ENCODE assay signal across 22 cellular contexts in genomic region chr2:149342509-149342908, GRCh38. TPM values are rescaled to one million over a fixed set of nuclear protein-coding genes. Genes with fewer than 3 reads are reported as not detected.
DNase-seq lines count a peak whose midpoint lies in the region; ATAC-seq and TF ChIP-seq lines count a peak whose summit lies in the region.
"Had no signal": no experiment of that assay in that cellular context is flagged by ENCODE, and none has a peak within 500 bp of the region (broad histone marks: within the 10 kb centered on the region; RNA-seq: fewer than 3 reads in every experiment).

No MANE protein-coding gene starts in this region.

- peaks cover 4% of the 10 kb centered on the region; the same call in 1 of the 2 replicates for H3K36me3 Mint-ChIP-seq in HFFc6 (ENCODE audit: low read depth)
- H3K36me3 Mint-ChIP-seq: CD14-positive monocyte; CD4-positive, alpha-beta memory T cell; CD4-positive, CD25-positive, alpha-beta regulatory T cell; CD8-positive, alpha-beta memory T cell had no signal

- no peaks in the 10 kb centered on the region; the same call in 1 of the 2 replicates for H3K27me3 Mint-ChIP-seq in HFFc6 (ENCODE audit: insufficient read depth)

- H3K27ac Mint-ChIP-seq in HFFc6: peak overlapping the region; percentile 12; the same call in 1 of the 2 replicates
- H3K27ac Mint-ChIP-seq: CD4-positive, alpha-beta memory T cell; CD4-positive, CD25-positive, alpha-beta regulatory T cell; CD8-positive, alpha-beta memory T cell had no signal

- no peak for ATAC-seq in HG03159 (IDR thresholded peaks at IDR 0.05; ENCODE audit: unreplicated experiment)
- ATAC-seq: GM12878 had no signal

- H3K4me1 Mint-ChIP-seq in HFFc6 (ENCODE audit: low read depth): peaks cover 20% of the 10 kb centered on the region
- H3K4me1 Mint-ChIP-seq: CD14-positive monocyte; CD4-positive, alpha-beta memory T cell; CD4-positive, CD25-positive, alpha-beta regulatory T cell; CD8-positive, alpha-beta memory T cell had no signal

- H3K9me3 Mint-ChIP-seq in HFFc6: peaks cover 4% of the 10 kb centered on the region; the same call in 1 of the 2 replicates

- H3K4me3 Mint-ChIP-seq in HFFc6: no peak overlapping the region; the same call in 1 of the 2 replicates
- H3K4me3 Mint-ChIP-seq: CD14-positive monocyte; CD4-positive, alpha-beta memory T cell; CD4-positive, CD25-positive, alpha-beta regulatory T cell; CD8-positive, alpha-beta memory T cell had no signal

- DNase-seq in HFFc6 (no peak), SK-N-DZ (ENCODE audit: low spot score) (peak; percentile 29), renal cortical epithelial cell (ENCODE audit: low read depth) (peak; percentile 14)
- DNase-seq in activated CD4-positive, alpha-beta T cell treated with anti-CD3 and anti-CD28 coated beads for 48 hours: no peak
- DNase-seq: 8988T; ACHN; BE2C; C1 segment of cervical spinal cord; CD4-positive, alpha-beta memory T cell; CD4-positive, CD25-positive, alpha-beta regulatory T cell; CD8-positive, alpha-beta memory T cell; COR-L47; DMS 273 treated with DMSO at 0.1 percent for 48 hours; DMS153; DMS53; DMS79; DND-41; EL; GDM1 had no signal

- TF ChIP-seq CTCF in HFFc6 (IDR thresholded peaks at IDR 0.05): no peak

RNA-seq across cellular contexts. Expression of gene LYPD6, which starts 12.1 kb away (rescaled TPM):
- total RNA-seq in HFFc6 (2021; fragmentation: NEBNext Ultra II Directional; extraction: Animal tissue kit (Norgen Biotek cat#: 25700)): 10 to 100 TPM; 16.7 to 29.4 (median 22.4) TPM
- 13.6 and 15.8 TPM in 2 replicates for polyA plus RNA-seq in SK-N-DZ (2014; cell fraction: cytosol; rRNA removed)
- polyA plus RNA-seq in SK-N-DZ (2014; cell fraction: nucleus; rRNA removed): 13.3 and 16.3 TPM in 2 replicates
- 1.6 and 5.6 TPM in 2 replicates for total RNA-seq in renal cortical epithelial cell
- total RNA-seq: CD4-positive, alpha-beta memory T cell; CD4-positive, CD25-positive, alpha-beta regulatory T cell; CD8-positive, alpha-beta memory T cell; GM12878 had no signal
- polyA plus RNA-seq: CD14-positive monocyte; CD4-positive, alpha-beta memory T cell; CD4-positive, CD25-positive, alpha-beta regulatory T cell; CD8-positive, alpha-beta memory T cell; GM12878 had no signal

Comparison
In these comparisons a context has a peak if more than half of its experiments do, and no peak if none do; other contexts are left out.
1. DNase-seq: peak in SK-N-DZ (single experiment) and renal cortical epithelial cell (single experiment); none in HFFc6 (single experiment) and activated CD4-positive, alpha-beta T cell treated with anti-CD3 and anti-CD28 coated beads for 48 hours (single experiment).